In genomic region chr5:54514841-54515432, GRCh38 we compare ENCODE assay signal across 1 cellular context.
TF ChIP-seq lines count a peak whose summit lies in the region.

No MANE protein-coding gene starts in this region.

TF ChIP-seq in H1, 55 proteins besides CTCF, POLR2A, EP300 and RAD21:
- no peak for TF ChIP-seq SAP30 (IDR thresholded peaks at IDR 0.05; ENCODE audit: insufficient read depth, insufficient replicate concordance, low read length)
- TF ChIP-seq EGR1 (IDR thresholded peaks at IDR 0.05; ENCODE audit: borderline replicate concordance, low read depth, low read length), result no peak
- TF ChIP-seq E2F6 (IDR thresholded peaks at IDR 0.05), result no peak
- TF ChIP-seq POLR2AphosphoS5 (IDR thresholded peaks at IDR 0.05; ENCODE audit: low read depth, low read length), result no peak
- no peak for TF ChIP-seq NRF1 (IDR thresholded peaks at IDR 0.05; ENCODE audit: low read depth, low read length)
- no peak for TF ChIP-seq JUN (IDR thresholded peaks at IDR 0.05; ENCODE audit: low read depth, low read length)
- no peak for TF ChIP-seq EZH2 (IDR thresholded peaks at IDR 0.05; ENCODE audit: low read depth, low read length, severe bottlenecking)
- no peak for TF ChIP-seq BACH1 (IDR thresholded peaks at IDR 0.05; ENCODE audit: low read length)
- no peak for TF ChIP-seq RFX5 (IDR thresholded peaks at IDR 0.05; ENCODE audit: borderline replicate concordance, low read depth, low read length)
- TF ChIP-seq BRCA1 (IDR thresholded peaks at IDR 0.05; ENCODE audit: low read depth, low read length), result no peak
- TF ChIP-seq ZNF274 (IDR thresholded peaks at IDR 0.05; ENCODE audit: borderline replicate concordance, extremely low read depth, low read length), result no peak
- TF ChIP-seq TCF12 (IDR thresholded peaks at IDR 0.05; ENCODE audit: low read depth, low read length), result no peak
- no peak for TF ChIP-seq GTF2F1 (IDR thresholded peaks at IDR 0.05; ENCODE audit: borderline replicate concordance, low read depth, low read length)
- no peak for TF ChIP-seq USF2 (IDR thresholded peaks at IDR 0.05; ENCODE audit: low read length)
- TF ChIP-seq CREB1 (IDR thresholded peaks at IDR 0.05), result no peak
- no peak for TF ChIP-seq CBX8 (IDR thresholded peaks at IDR 0.05; ENCODE audit: borderline replicate concordance, low read depth, low read length)
- no peak for TF ChIP-seq SRF (IDR thresholded peaks at IDR 0.05; ENCODE audit: low read depth, low read length)
- no peak for TF ChIP-seq SIRT6 (IDR thresholded peaks at IDR 0.05; ENCODE audit: low read length)
